8 cellular contexts compared by ENCODE assay signal in the genomic region with DNA sequence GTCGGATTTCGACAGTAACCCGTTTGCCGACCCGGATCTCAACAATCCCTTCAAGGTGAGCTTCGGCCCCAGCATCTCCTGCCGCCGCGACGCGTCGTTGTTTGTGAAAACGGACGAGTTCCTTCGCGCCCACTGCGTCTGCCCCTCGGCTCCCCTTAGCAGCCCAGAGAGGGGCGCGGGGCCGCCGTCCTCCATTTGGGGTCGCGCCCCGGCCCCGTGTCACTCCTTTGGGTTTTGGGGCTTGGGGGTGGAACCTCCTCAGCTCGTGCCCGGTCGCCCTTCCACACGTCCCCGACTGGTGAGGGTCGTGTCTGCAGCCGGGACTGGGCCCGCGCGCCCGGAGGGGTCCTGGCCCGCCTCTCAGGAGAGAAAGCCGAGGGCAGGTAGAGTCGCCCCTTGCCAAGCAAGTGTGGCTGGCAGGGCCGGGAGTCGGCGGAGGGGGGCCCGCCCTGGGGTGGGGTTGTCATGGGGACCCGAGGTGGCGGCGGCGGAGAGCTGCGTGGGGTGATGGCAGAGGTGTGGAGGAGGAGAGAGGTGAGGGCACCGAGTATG. TPM values are rescaled to one million over a fixed set of nuclear protein-coding genes. Genes with fewer than 3 reads are reported as not detected.
A peak's percentile ranks its signal among the peaks of the same experiment; 100 is the strongest.
DNase-seq lines count a peak whose midpoint lies in the region; ATAC-seq and TF ChIP-seq lines count a peak whose summit lies in the region.

No MANE protein-coding gene starts in this region.

- peaks cover 14 to 24% of the 10 kb centered on the region in 2 experiments for H3K36me3 ChIP-seq in SK-N-SH (replicated peaks in 1 of 2; ENCODE audit: control insufficient read depth in 1 of 2, insufficient read depth in 2 of 2, low read length in 1 of 2)
- no peaks in the 10 kb centered on the region for H3K36me3 ChIP-seq in adipocyte (ENCODE audit: control insufficient read depth, insufficient read depth, low read length, severe bottlenecking)

- H2AFZ ChIP-seq in SK-N-SH (ENCODE audit: low read depth): peak overlapping the region; percentile 96

- TF ChIP-seq RAD21 in SK-N-SH (IDR thresholded peaks at IDR 0.05; ENCODE audit: low read length): no peak

- H3K9ac ChIP-seq in SK-N-SH (peak overlapping the region; percentile 98), adipocyte (ENCODE audit: low read length) (peak overlapping the region; percentile 96)

- peaks cover 0 to 14% of the 10 kb centered on the region in 2 experiments; a peak in 2 of 4 replicates for H3K4me1 ChIP-seq in SK-N-SH (ENCODE audit: control insufficient read depth in 1 of 2, insufficient read depth in 2 of 2, low read depth in 1 of 2, low read length in 1 of 2)
- H3K4me1 ChIP-seq in adipocyte (ENCODE audit: control insufficient read depth, insufficient read depth, low read length): peaks cover 13% of the 10 kb centered on the region

- peak; percentile 37 for ATAC-seq in HG03135 (IDR thresholded peaks at IDR 0.05; ENCODE audit: unreplicated experiment)

- DNase-seq in NCI-H2107 treated with DMSO at 0.1 percent for 48 hours (lab: John Stamatoyannopoulos, UW; ENCODE audit: unreplicated experiment) (peak; percentile 56), NCI-H2107 (lab: John Stamatoyannopoulos, UW) (no peak), SK-N-SH (peak; percentile 75), adipocyte (ENCODE audit: low read depth) (peak; percentile 49), hepatic stellate cell (ENCODE audit: low spot score) (peak; percentile 32), skeletal muscle cell (ENCODE audit: low read depth) (no peak), SW 1271 (lab: John Stamatoyannopoulos, UW) (no peak)

- no peak for TF ChIP-seq CTCF in SK-N-SH (IDR thresholded peaks at IDR 0.05)

- TF ChIP-seq EP300 in SK-N-SH (IDR thresholded peaks at IDR 0.05; ENCODE audit: borderline replicate concordance in 1 of 2, low read depth in 1 of 2, low read length in 1 of 2): no peak

- peaks cover 11% of the 10 kb centered on the region for H3F3A ChIP-seq in SK-N-SH (replicated peaks; ENCODE audit: insufficient read depth)

- 2% methylated on average over 12 of the region's 50 CpGs for whole genome bisulfite sequencing in SK-N-SH (ENCODE audit: low lambda C conversion rate)

- H3K79me2 ChIP-seq in SK-N-SH (ENCODE audit: insufficient read depth): peaks cover 77% of the 10 kb centered on the region

- H4K20me1 ChIP-seq in SK-N-SH (ENCODE audit: insufficient read depth): peaks cover 4% of the 10 kb centered on the region; the same call in 1 of the 2 replicates

- POLR2A ChIA-PET in SK-N-SH (lab: Yijun Ruan, JAX): interaction anchor here (0.6 to 3.4 kb wide), 7 partner anchors 10 to 665 kb away, joined by 3 to 29 read pairs (median 3); a partner anchor contains a TSS

- no peaks in the 10 kb centered on the region for H3K9me2 ChIP-seq in SK-N-SH

- H3K27ac ChIP-seq in SK-N-SH (ENCODE audit: low read depth in 2 of 2, low read length in 1 of 2): peak overlapping the region; percentile 85 to 98

- H3K4me2 ChIP-seq in SK-N-SH: peak overlapping the region; percentile 93

- no peaks in the 10 kb centered on the region for H3K9me3 ChIP-seq in SK-N-SH
- no peaks in the 10 kb centered on the region for H3K9me3 ChIP-seq in adipocyte (ENCODE audit: control insufficient read depth, low read length)

- CTCF ChIA-PET in SK-N-SH (lab: Yijun Ruan, JAX): interaction anchor here (0.6 to 1.6 kb wide), 10 partner anchors 10 to 449 kb away, joined by 3 to 8 read pairs (median 4); a partner anchor contains a TSS

- H3K27me3 ChIP-seq in SK-N-SH (ENCODE audit: insufficient read depth) (no peaks in the 10 kb centered on the region), adipocyte (replicated peaks; ENCODE audit: control insufficient read depth, insufficient read depth, low read length) (no peaks in the 10 kb centered on the region)

- H3K4me3 ChIP-seq in SK-N-SH (ENCODE audit: low read depth in 2 of 2, low read length in 1 of 2): peak overlapping the region; percentile 89 to 96
- peak overlapping the region; percentile 97 for H3K4me3 ChIP-seq in adipocyte (ENCODE audit: low read length)
- peak overlapping the region; percentile 99 for H3K4me3 ChIP-seq in skeletal muscle cell (ENCODE audit: low read depth, low read length)

TF ChIP-seq in SK-N-SH, 30 proteins besides CTCF, POLR2A, EP300 and RAD21:
- no peak for TF ChIP-seq TEAD4 (IDR thresholded peaks at IDR 0.05; ENCODE audit: borderline replicate concordance, insufficient read depth)
- no peak for TF ChIP-seq ELF1 (IDR thresholded peaks at IDR 0.05)
- TF ChIP-seq, protein P1, sequence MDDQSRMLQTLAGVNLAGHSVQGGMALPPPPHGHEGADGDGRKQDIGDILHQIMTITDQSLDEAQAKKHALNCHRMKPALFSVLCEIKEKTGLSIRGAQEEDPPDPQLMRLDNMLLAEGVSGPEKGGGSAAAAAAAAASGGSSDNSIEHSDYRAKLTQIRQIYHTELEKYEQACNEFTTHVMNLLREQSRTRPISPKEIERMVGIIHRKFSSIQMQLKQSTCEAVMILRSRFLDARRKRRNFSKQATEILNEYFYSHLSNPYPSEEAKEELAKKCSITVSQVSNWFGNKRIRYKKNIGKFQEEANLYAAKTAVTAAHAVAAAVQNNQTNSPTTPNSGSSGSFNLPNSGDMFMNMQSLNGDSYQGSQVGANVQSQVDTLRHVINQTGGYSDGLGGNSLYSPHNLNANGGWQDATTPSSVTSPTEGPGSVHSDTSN (IDR thresholded peaks at IDR 0.05): no peak
- no peak for TF ChIP-seq CHD2 (IDR thresholded peaks at IDR 0.05; ENCODE audit: low read length, partially characterized antibody)

RNA-seq across cellular contexts. Expression of a gene that starts 0.3 kb away (rescaled TPM):
- polyA plus RNA-seq in SK-N-SH (2012; rRNA removed): 11.5 and 18.2 TPM in 2 replicates
- polyA plus RNA-seq in SK-N-SH (2012; cell fraction: cytosol; rRNA removed): 17.2 and 20.0 TPM in 2 replicates
- 4.5 and 9.9 TPM in 2 replicates for polyA plus RNA-seq in SK-N-SH (2012; cell fraction: nucleus; rRNA removed)

Comparison
In these comparisons a context has a peak if more than half of its experiments do, and no peak if none do; other contexts are left out.
1. DNase-seq: peak in NCI-H2107 treated with DMSO at 0.1 percent for 48 hours (single experiment), SK-N-SH (single experiment), adipocyte (single experiment) and hepatic stellate cell (single experiment); none in NCI-H2107 (single experiment), skeletal muscle cell (single experiment) and SW 1271 (0 of 2).
2. Peak in every context shown above with its lines, with median percentiles within 50 percentile points of each other: H3K4me3 ChIP-seq.